In genomic region chr1:155001438-155001687, GRCh38 we compare ENCODE assay signal across 8 cellular contexts. TPM values are rescaled to one million over a fixed set of nuclear protein-coding genes. Genes with fewer than 3 reads are reported as not detected.
A peak's percentile ranks its signal among the peaks of the same experiment; 100 is the strongest.
DNase-seq lines count a peak whose midpoint lies in the region; ATAC-seq and TF ChIP-seq lines count a peak whose summit lies in the region.

No MANE protein-coding gene starts in this region.

- peak overlapping the region; percentile 100 for H3K27ac ChIP-seq in RWPE1
- H3K27ac ChIP-seq in gastrocnemius medialis = peak overlapping the region; percentile 95 to 99 (median 98)

- H3K4me1 ChIP-seq in gastrocnemius medialis = peaks cover 29 to 47% of the 10 kb centered on the region in 2 donors

- no peak for TF ChIP-seq CTCF in RWPE1 (conservative IDR thresholded peaks at IDR 0.05; ENCODE audit: low read depth)
- no peak for TF ChIP-seq CTCF in fibroblast of mammary gland (conservative IDR thresholded peaks at IDR 0.05; ENCODE audit: control insufficient read depth, insufficient read depth, low read depth, low read length)
- TF ChIP-seq CTCF in gastrocnemius medialis (IDR thresholded peaks at IDR 0.05 in 4 of 5, conservative IDR thresholded peaks at IDR 0.05 in 1 of 5) = no peak

- H3K27me3 ChIP-seq in H7 (ENCODE audit: control insufficient read depth, insufficient read depth, low read length) = peaks cover 2% of the 10 kb centered on the region; the same call in 1 of the 2 replicates
- no peaks in the 10 kb centered on the region for H3K27me3 ChIP-seq in gastrocnemius medialis

- CTCF ChIA-PET in RWPE1 (lab: Yijun Ruan, JAX) = interaction anchor here (0.5 to 0.9 kb wide), 2 partner anchors 16 to 173 kb away, joined by 3 read pairs; no protein-coding TSS in a partner anchor

- no peak for TF ChIP-seq POLR2A in gastrocnemius medialis (IDR thresholded peaks at IDR 0.05)

- ATAC-seq in gastrocnemius medialis (no peak), HG02870 (IDR thresholded peaks at IDR 0.05; ENCODE audit: unreplicated experiment) (no peak), GM19035 (IDR thresholded peaks at IDR 0.05; ENCODE audit: unreplicated experiment) (no peak)

- H3K36me3 ChIP-seq in H7 (replicated peaks; ENCODE audit: control insufficient read depth, insufficient read depth, low read length) (no peaks in the 10 kb centered on the region), gastrocnemius medialis (no peaks in the 10 kb centered on the region)

- POLR2A ChIA-PET in RWPE1 (lab: Yijun Ruan, JAX; ENCODE audit: low non-redundant PET) = interaction anchor here (0.6 to 0.7 kb wide), 2 partner anchors 28 to 30 kb away, joined by 3 to 4 read pairs; partner anchors contain the start of gene SHC1

- no peak for DNase-seq in H7
- no peak for DNase-seq in RWPE1 (ENCODE audit: low spot score)
- DNase-seq in fibroblast of mammary gland (ENCODE audit: low read depth) = no peak
- DNase-seq in gastrocnemius medialis = no peak
- DNase-seq in HPDE6-E6E7 (ENCODE audit: extremely low spot score) = no peak
- no peak for DNase-seq in NCI-H510A treated with DMSO at 0.1 percent for 48 hours (lab: John Stamatoyannopoulos, UW)

- in situ Hi-C loops in gastrocnemius medialis (cut with MboI; ENCODE audit: low sequenced_read_pairs in 4 of 4) = no loop called here

- no peaks in the 10 kb centered on the region for H3K9me3 ChIP-seq in gastrocnemius medialis

- intact Hi-C loops in gastrocnemius medialis (cut with DNase I; ENCODE audit: low total_unique reads) = loop anchor here (2.0 to 10.0 kb wide), 7 partner anchors 19 to 1493 kb away; partner anchors contain the start of genes FLAD1, PMVK, SLC50A1 and UBE2Q1

- H3K4me3 ChIP-seq in H7 (ENCODE audit: insufficient read depth, low read depth, low read length) = peak overlapping the region; percentile 75
- H3K4me3 ChIP-seq in fibroblast of mammary gland (ENCODE audit: control insufficient read depth, low read depth, low read length) = peak overlapping the region; percentile 89
- peak overlapping the region; percentile 83 to 99 (median 94) for H3K4me3 ChIP-seq in gastrocnemius medialis

RNA-seq across cellular contexts. Expression of gene ZBTB7B, which starts 1.2 kb away (rescaled TPM):
- 39.2 and 40.6 TPM in 2 replicates for total RNA-seq in H7 (2014; rRNA removed; shearing (Covaris generic))
- total RNA-seq in gastrocnemius medialis = 100 to 1,000 TPM in 1 of 4 donors, 10 to 100 TPM in 3; 61.3 to 100 (median 73.1) TPM

RNA-seq across cellular contexts. Expression of gene LENEP, which starts 8.0 kb away (rescaled TPM):
- 0.21 and 1.00 TPM in 2 replicates for total RNA-seq in H7 (2014; rRNA removed; shearing (Covaris generic))
- not detected for total RNA-seq in gastrocnemius medialis

RNA-seq across cellular contexts. Expression of gene FLAD1, which starts 18.2 kb away (rescaled TPM):
- total RNA-seq in H7 (2014; rRNA removed; shearing (Covaris generic)) = 152 and 177 TPM in 2 replicates
- 10 to 100 TPM; 26.6 to 36.8 (median 31.7) TPM for total RNA-seq in gastrocnemius medialis

RNA-seq across cellular contexts. Expression of gene CKS1B, which starts 26.9 kb away (rescaled TPM):
- 342 and 347 TPM in 2 replicates for total RNA-seq in H7 (2014; rRNA removed; shearing (Covaris generic))
- total RNA-seq in gastrocnemius medialis = 10 to 100 TPM in 1 of 4 donors, 1 to 10 TPM in 3; 3.6 to 15.7 (median 7.9) TPM

RNA-seq across cellular contexts. Expression of gene SHC1, which starts 30.8 kb away (rescaled TPM):
- total RNA-seq in H7 (2014; rRNA removed; shearing (Covaris generic)) = 298 and 333 TPM in 2 replicates
- 100 to 1,000 TPM in 1 of 4 donors, 10 to 100 TPM in 3; 27.4 to 135 (median 54.9) TPM for total RNA-seq in gastrocnemius medialis
